Comparison of ENCODE assay signal across 1 cellular context in the genomic region with DNA sequence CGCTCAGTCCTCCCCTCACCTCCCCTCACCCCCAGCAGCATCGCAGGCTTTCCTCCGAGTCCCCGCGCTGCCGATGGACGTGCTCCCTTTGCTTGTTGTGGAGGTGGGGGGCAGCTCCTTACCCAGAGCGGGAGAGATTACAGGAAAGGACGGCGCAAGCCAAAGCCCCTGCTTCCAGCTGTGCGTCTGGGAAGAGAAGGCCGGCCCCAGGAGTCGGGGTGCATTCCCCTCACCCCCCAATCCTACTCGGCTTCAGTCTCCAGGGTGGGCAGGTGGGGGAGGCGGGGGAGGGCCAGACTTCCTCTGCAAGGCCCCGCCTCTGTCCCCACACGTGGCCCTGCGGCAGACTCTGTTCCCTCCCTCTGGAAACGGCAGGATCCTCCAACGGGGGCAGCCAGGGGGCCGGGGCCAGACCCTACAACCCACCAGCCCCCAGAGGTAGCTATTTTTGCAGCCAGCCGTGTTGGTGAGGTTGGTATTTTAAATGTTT.
TF ChIP-seq lines count a peak whose summit lies in the region.

No MANE protein-coding gene starts in this region.

TF ChIP-seq in HepG2, 621 proteins besides CTCF, POLR2A, EP300 and RAD21:
- TF ChIP-seq ZNF543 (CRISPR knock-in tag; IDR thresholded peaks at IDR 0.05) (0 out of 2 replicates have a peak, but pooled peaks have one; percentile 3), BRCA1 (CRISPR knock-in tag; IDR thresholded peaks at IDR 0.05) (no peak), ZNF564 (CRISPR knock-in tag; IDR thresholded peaks at IDR 0.05) (peak; percentile 32; the same call in 1 of the 2 replicates), MTF2 (CRISPR knock-in tag; IDR thresholded peaks at IDR 0.05; ENCODE audit: borderline replicate concordance) (0 out of 2 replicates have a peak, but pooled peaks have one; percentile 30), ZNF274 (CRISPR knock-in tag; IDR thresholded peaks at IDR 0.05) (0 out of 2 replicates have a peak, but pooled peaks have one; percentile 0), MTA1 (CRISPR knock-in tag; IDR thresholded peaks at IDR 0.05; ENCODE audit: borderline replicate concordance) (0 out of 2 replicates have a peak, but pooled peaks have one; percentile 13), EHMT2 (IDR thresholded peaks at IDR 0.05; ENCODE audit: borderline replicate concordance, low read depth, low read length) (no peak)
